9 cellular contexts compared by ENCODE assay signal in genomic region chr22:45284705-45285305, GRCh38. TPM values are rescaled to one million over a fixed set of nuclear protein-coding genes. Genes with fewer than 3 reads are reported as not detected.
A peak's percentile ranks its signal among the peaks of the same experiment; 100 is the strongest.
DNase-seq lines count a peak whose midpoint lies in the region; ATAC-seq and TF ChIP-seq lines count a peak whose summit lies in the region.
"Had no signal": no experiment of that assay in that cellular context is flagged by ENCODE, and none has a peak within 500 bp of the region (broad histone marks: within the 10 kb centered on the region; RNA-seq: fewer than 3 reads in every experiment).

Gene UPK3A (plus strand): TSS chr22:45284949. CDS start chr22:45285014, 65 bp downstream.

- peaks cover 3% of the 10 kb centered on the region for H3K4me1 Mint-ChIP-seq in activated T-helper 2 cell treated with anti-CD3 and anti-CD28 coated beads, Interferon-gamma antibody, Interleukin-2, Interleukin-4, amounts not matched to agents 10 μg/mL and 5 μg/mL and 100 μg/mL, durations not matched to agents 14 hours and 24 hours and 36 hours (ENCODE audit: low read depth)
- H3K4me1 Mint-ChIP-seq in progenitor cell of endocrine pancreas (ENCODE audit: low read depth): peaks cover 6% of the 10 kb centered on the region

- ATAC-seq in Right ventricle myocardium superior (ENCODE audit: poor library complexity) (peak; percentile 97), HG03139 (IDR thresholded peaks at IDR 0.05; ENCODE audit: unreplicated experiment) (no peak)

- no peak within 1 kb of the TSS for H3K4me3 ChIP-seq in WERI-Rb-1 (ENCODE audit: low read depth, low read length)
- H3K4me3 ChIP-seq: HAP-1 had no signal

- TF ChIP-seq CTCF in progenitor cell of endocrine pancreas (IDR thresholded peaks at IDR 0.05; ENCODE audit: unreplicated experiment): no peak
- TF ChIP-seq CTCF in GM13976 (IDR thresholded peaks at IDR 0.05; ENCODE audit: borderline replicate concordance, control extremely low read depth, extremely low read depth, insufficient read depth, missing control alignments): no peak
- TF ChIP-seq CTCF in WERI-Rb-1 (IDR thresholded peaks at IDR 0.05; ENCODE audit: low read depth, low read length): no peak

- no peaks in the 10 kb centered on the region for H3K36me3 Mint-ChIP-seq in activated T-helper 2 cell treated with anti-CD3 and anti-CD28 coated beads, Interferon-gamma antibody, Interleukin-2, Interleukin-4, amounts not matched to agents 10 μg/mL and 5 μg/mL and 100 μg/mL, durations not matched to agents 14 hours and 24 hours and 36 hours (ENCODE audit: low read depth)
- no peaks in the 10 kb centered on the region for H3K36me3 Mint-ChIP-seq in progenitor cell of endocrine pancreas (ENCODE audit: insufficient read depth)

- no peak within 1 kb of the TSS for H3K27ac Mint-ChIP-seq in activated T-helper 2 cell treated with anti-CD3 and anti-CD28 coated beads, Interferon-gamma antibody, Interleukin-2, Interleukin-4, amounts not matched to agents 10 μg/mL and 5 μg/mL and 100 μg/mL, durations not matched to agents 14 hours and 24 hours and 36 hours
- H3K27ac Mint-ChIP-seq in progenitor cell of endocrine pancreas: peak within 1 kb of the TSS; percentile 49

- intact Hi-C loops in activated T-helper 2 cell treated with anti-CD3 and anti-CD28 coated beads, Interferon-gamma antibody, Interleukin-2, Interleukin-4, amounts not matched to agents 10 μg/mL and 5 μg/mL and 100 μg/mL, durations not matched to agents 14 hours and 24 hours and 36 hours (cut with micrococcal nuclease): no loop called here
- intact Hi-C loops in Right ventricle myocardium superior (cut with DNase I): no loop called here

- H3K27me3 Mint-ChIP-seq in activated T-helper 2 cell treated with anti-CD3 and anti-CD28 coated beads, Interferon-gamma antibody, Interleukin-2, Interleukin-4, amounts not matched to agents 10 μg/mL and 5 μg/mL and 100 μg/mL, durations not matched to agents 14 hours and 24 hours and 36 hours (ENCODE audit: low read depth): peaks cover 36% of the 10 kb centered on the region
- peaks cover 51% of the 10 kb centered on the region for H3K27me3 Mint-ChIP-seq in progenitor cell of endocrine pancreas

- no peak within 1 kb of the TSS for H3K4me3 Mint-ChIP-seq in activated T-helper 2 cell treated with anti-CD3 and anti-CD28 coated beads, Interferon-gamma antibody, Interleukin-2, Interleukin-4, amounts not matched to agents 10 μg/mL and 5 μg/mL and 100 μg/mL, durations not matched to agents 14 hours and 24 hours and 36 hours (ENCODE audit: low read depth)
- peak within 1 kb of the TSS; percentile 70 for H3K4me3 Mint-ChIP-seq in progenitor cell of endocrine pancreas (ENCODE audit: low read depth)

- peak; percentile 54 for DNase-seq in DMS153 treated with DMSO at 0.1 percent for 48 hours (lab: John Stamatoyannopoulos, UW; ENCODE audit: unreplicated experiment)
- peak; percentile 1 for DNase-seq in NCI-H526 treated with DMSO at 0.1 percent for 48 hours (lab: John Stamatoyannopoulos, UW)
- DNase-seq in activated T-helper 2 cell treated with anti-CD3 and anti-CD28 coated beads, Interferon-gamma antibody, Interleukin-2, Interleukin-4, amounts not matched to agents 10 μg/mL and 5 μg/mL and 100 μg/mL, durations not matched to agents 14 hours and 24 hours and 36 hours (ENCODE audit: low spot score): peak; percentile 44
- peak; percentile 87 for DNase-seq in Right ventricle myocardium superior
- DNase-seq in progenitor cell of endocrine pancreas (ENCODE audit: low spot score, unreplicated experiment): peak; percentile 78
- DNase-seq in GM13976 (ENCODE audit: low spot score): no peak
- DNase-seq in WERI-Rb-1: no peak

- in situ Hi-C loops in GM13976 (cut with MboI; ENCODE audit: low sequenced_read_pairs, unreplicated experiment): no loop called here

- no peaks in the 10 kb centered on the region for H3K9me3 ChIP-seq in WERI-Rb-1 (ENCODE audit: severe bottlenecking)
- H3K9me3 ChIP-seq: HAP-1 had no signal

- H3K27ac ChIP-seq in WERI-Rb-1: no peak within 1 kb of the TSS

- no peaks in the 10 kb centered on the region for H3K27me3 ChIP-seq in WERI-Rb-1 (ENCODE audit: insufficient read depth, low read depth, severe bottlenecking)

- no peaks in the 10 kb centered on the region for H3K36me3 ChIP-seq in WERI-Rb-1
- H3K36me3 ChIP-seq: HAP-1 had no signal

- no peaks in the 10 kb centered on the region for H3K9me3 Mint-ChIP-seq in activated T-helper 2 cell treated with anti-CD3 and anti-CD28 coated beads, Interferon-gamma antibody, Interleukin-2, Interleukin-4, amounts not matched to agents 10 μg/mL and 5 μg/mL and 100 μg/mL, durations not matched to agents 14 hours and 24 hours and 36 hours
- no peaks in the 10 kb centered on the region for H3K9me3 Mint-ChIP-seq in progenitor cell of endocrine pancreas (ENCODE audit: low read depth)

RNA-seq across cellular contexts. Expression of gene UPK3A, which starts in this region (rescaled TPM):
- total RNA-seq in activated T-helper 2 cell treated with anti-CD3 and anti-CD28 coated beads, Interferon-gamma antibody, Interleukin-2, Interleukin-4, amounts not matched to agents 10 μg/mL and 5 μg/mL and 100 μg/mL, durations not matched to agents 14 hours and 24 hours and 36 hours: not detected in 2 replicates
- total RNA-seq in Right ventricle myocardium superior (0.65 TPM), progenitor cell of endocrine pancreas (0.57 and 1.9 TPM in 2 replicates)

Comparison
In these comparisons a context has a peak if more than half of its experiments do, and no peak if none do; other contexts are left out.
1. Peak in DNase-seq in activated T-helper 2 cell treated with anti-CD3 and anti-CD28 coated beads, Interferon-gamma antibody, Interleukin-2, Interleukin-4, amounts not matched to agents 10 μg/mL and 5 μg/mL and 100 μg/mL, durations not matched to agents 14 hours and 24 hours and 36 hours; RNA of the gene not detected or under 1 TPM.
2. Peak in DNase-seq and ATAC-seq in Right ventricle myocardium superior; RNA of the gene not detected or under 1 TPM.
3. DNase-seq: peak in DMS153 treated with DMSO at 0.1 percent for 48 hours (single experiment), NCI-H526 treated with DMSO at 0.1 percent for 48 hours (single experiment) and progenitor cell of endocrine pancreas (single experiment); none in GM13976 (single experiment) and WERI-Rb-1 (single experiment).